22 cellular contexts compared by ENCODE assay signal in genomic region chr10:71631007-71631859, GRCh38.
DNase-seq lines count a peak whose midpoint lies in the region; ATAC-seq and TF ChIP-seq lines count a peak whose summit lies in the region.
"Had no signal": no experiment of that assay in that cellular context is flagged by ENCODE, and none has a peak within 500 bp of the region (broad histone marks: within the 10 kb centered on the region; RNA-seq: fewer than 3 reads in every experiment).

No MANE protein-coding gene starts in this region.

- CTCF ChIA-PET in HEK293 (lab: Yijun Ruan, JAX) (interaction anchor here (0.7 to 1.4 kb wide), 5 partner anchors 13 to 1759 kb away, joined by 3 to 4 read pairs (median 3); no protein-coding TSS in a partner anchor), WTC11 (lab: Charles Lee) (interaction anchor here (2.0 to 5.8 kb wide), 2 partner anchors 66 to 77 kb away, joined by 5 to 36 read pairs; no protein-coding TSS in a partner anchor)

- no peaks in the 10 kb centered on the region for H3K36me3 ChIP-seq in HEK293 (ENCODE audit: control insufficient read depth in 2 of 2, insufficient read depth in 1 of 2, low read length in 2 of 2)
- H3K36me3 ChIP-seq: lower lobe of right lung, neutrophil, thoracic aorta had no signal

- POLR2A ChIA-PET in HEK293 (lab: Yijun Ruan, JAX), result no interaction called here
- POLR2A ChIA-PET in WTC11 (lab: Charles Lee), result interaction anchor here (0.9 kb wide), 1 partner anchor 15 kb away, joined by 4 read pairs; no protein-coding TSS in a partner anchor

- peaks cover 3% of the 10 kb centered on the region; the same call in 1 of the 2 replicates for H3K4me1 ChIP-seq in HEK293 (ENCODE audit: control insufficient read depth, insufficient read depth, low read length)
- H3K4me1 ChIP-seq: foreskin keratinocyte, lower lobe of right lung had no signal

- ATAC-seq in WTC11 (peak; percentile 49), HG03342 (IDR thresholded peaks at IDR 0.05; ENCODE audit: unreplicated experiment) (no peak)
- no peak for ATAC-seq in activated T-cell treated with anti-CD3 and anti-CD28 coated beads, Interleukin-2, amount 50 U/mL, for 4 hours
- ATAC-seq: activated T-helper 17 cell treated with anti-CD3 and anti-CD28 coated beads, Interleukin-2, amount 50 U/mL, for 72 hours; foreskin keratinocyte; lower lobe of right lung; stimulated activated memory B cell treated with anti-CD40 and anti-IgM and Interleukin-4, amounts not matched to agents 10 μg/mL and 1 μg/mL and 100 μg/mL, for 72 hours had no signal

- no peaks in the 10 kb centered on the region for H3K36me3 Mint-ChIP-seq in WTC11
- no peaks in the 10 kb centered on the region for H3K36me3 Mint-ChIP-seq in activated T-cell treated with anti-CD3 and anti-CD28 coated beads, Interleukin-2, amount 50 U/mL, for 4 hours (ENCODE audit: insufficient read depth)
- H3K36me3 Mint-ChIP-seq: activated naive CD8-positive, alpha-beta T cell treated with anti-CD3 and anti-CD28 coated beads, Interleukin-2, amount 10 ng/mL, durations not matched to agents 7 days and 5 days; stimulated activated memory B cell treated with anti-CD40 and anti-IgM and Interleukin-4, amounts not matched to agents 10 μg/mL and 1 μg/mL and 100 μg/mL, for 72 hours had no signal

- H3K27ac ChIP-seq in HEK293 (ENCODE audit: extremely low read depth, low read depth, low read length), result no peak overlapping the region
- H3K27ac ChIP-seq: foreskin keratinocyte, lower lobe of right lung, neutrophil, skin epidermis, thoracic aorta had no signal

- H3K4me1 Mint-ChIP-seq in WTC11, result peaks cover 81% of the 10 kb centered on the region
- H3K4me1 Mint-ChIP-seq in activated T-cell treated with anti-CD3 and anti-CD28 coated beads, Interleukin-2, amount 50 U/mL, for 4 hours (ENCODE audit: low read depth), result no peaks in the 10 kb centered on the region
- H3K4me1 Mint-ChIP-seq: activated CD4-positive, alpha-beta T cell treated with anti-CD3 and anti-CD28 coated beads, Interleukin-2, amount 10 ng/mL, durations not matched to agents 7 days and 5 days; activated naive CD8-positive, alpha-beta T cell treated with anti-CD3 and anti-CD28 coated beads, Interleukin-2, amount 10 ng/mL, durations not matched to agents 7 days and 5 days; activated T-helper 17 cell treated with anti-CD3 and anti-CD28 coated beads, Interleukin-2, amount 50 U/mL, for 72 hours; stimulated activated memory B cell treated with anti-CD40 and anti-IgM and Interleukin-4, amounts not matched to agents 10 μg/mL and 1 μg/mL and 100 μg/mL, for 72 hours had no signal

- H3K27me3 Mint-ChIP-seq in WTC11 (ENCODE audit: low read depth), result peaks cover 67% of the 10 kb centered on the region
- H3K27me3 Mint-ChIP-seq in activated T-cell treated with anti-CD3 and anti-CD28 coated beads, Interleukin-2, amount 50 U/mL, for 4 hours (ENCODE audit: low read depth), result no peaks in the 10 kb centered on the region
- H3K27me3 Mint-ChIP-seq: activated CD4-positive, alpha-beta T cell treated with anti-CD3 and anti-CD28 coated beads, Interleukin-2, amount 10 ng/mL, durations not matched to agents 7 days and 5 days had no signal

- H3K4me3 Mint-ChIP-seq in WTC11, result no peak overlapping the region
- H3K4me3 Mint-ChIP-seq in activated T-cell treated with anti-CD3 and anti-CD28 coated beads, Interleukin-2, amount 50 U/mL, for 4 hours, result no peak overlapping the region
- H3K4me3 Mint-ChIP-seq: activated CD4-positive, alpha-beta T cell treated with anti-CD3 and anti-CD28 coated beads, Interleukin-2, amount 10 ng/mL, durations not matched to agents 7 days and 5 days; activated naive CD8-positive, alpha-beta T cell treated with anti-CD3 and anti-CD28 coated beads, Interleukin-2, amount 10 ng/mL, durations not matched to agents 7 days and 5 days; activated T-helper 17 cell treated with anti-CD3 and anti-CD28 coated beads, Interleukin-2, amount 50 U/mL, for 72 hours; stimulated activated memory B cell treated with anti-CD40 and anti-IgM and Interleukin-4, amounts not matched to agents 10 μg/mL and 1 μg/mL and 100 μg/mL, for 72 hours had no signal

- H3K27ac Mint-ChIP-seq in WTC11, result no peak overlapping the region
- H3K27ac Mint-ChIP-seq: activated CD4-positive, alpha-beta T cell treated with anti-CD3 and anti-CD28 coated beads, Interleukin-2, amount 10 ng/mL, durations not matched to agents 7 days and 5 days; activated naive CD8-positive, alpha-beta T cell treated with anti-CD3 and anti-CD28 coated beads, Interleukin-2, amount 10 ng/mL, durations not matched to agents 7 days and 5 days; activated T-helper 17 cell treated with anti-CD3 and anti-CD28 coated beads, Interleukin-2, amount 50 U/mL, for 72 hours; stimulated activated memory B cell treated with anti-CD40 and anti-IgM and Interleukin-4, amounts not matched to agents 10 μg/mL and 1 μg/mL and 100 μg/mL, for 72 hours had no signal

- H3K4me3 ChIP-seq in HEK293 (ENCODE audit: low read depth, low read length), result no peak overlapping the region
- H3K4me3 ChIP-seq: lower lobe of right lung, skin epidermis, thoracic aorta had no signal

- H3K9me3 Mint-ChIP-seq in WTC11, result no peaks in the 10 kb centered on the region
- no peaks in the 10 kb centered on the region for H3K9me3 Mint-ChIP-seq in activated T-cell treated with anti-CD3 and anti-CD28 coated beads, Interleukin-2, amount 50 U/mL, for 4 hours
- H3K9me3 Mint-ChIP-seq: activated CD4-positive, alpha-beta T cell treated with anti-CD3 and anti-CD28 coated beads, Interleukin-2, amount 10 ng/mL, durations not matched to agents 7 days and 5 days; activated naive CD8-positive, alpha-beta T cell treated with anti-CD3 and anti-CD28 coated beads, Interleukin-2, amount 10 ng/mL, durations not matched to agents 7 days and 5 days; activated T-helper 17 cell treated with anti-CD3 and anti-CD28 coated beads, Interleukin-2, amount 50 U/mL, for 72 hours; stimulated activated memory B cell treated with anti-CD40 and anti-IgM and Interleukin-4, amounts not matched to agents 10 μg/mL and 1 μg/mL and 100 μg/mL, for 72 hours had no signal

- TF ChIP-seq CTCF in HEK293 (tag by site-specific recombination; IDR thresholded peaks at IDR 0.05) (no peak), WTC11 (IDR thresholded peaks at IDR 0.05) (no peak)

- DNase-seq in ELF-1 (ENCODE audit: low read depth, low spot score) (peak; percentile 76), WTC11 (ENCODE audit: low spot score) (peak; percentile 55), iPS-NIHi7 (ENCODE audit: extremely low spot score) (peak; percentile 70), Ammon's horn (ENCODE audit: low spot score) (no peak)
- DNase-seq in activated T-cell treated with anti-CD3 and anti-CD28 coated beads, Interleukin-2, amount 50 U/mL, for 4 hours, result no peak
- DNase-seq: activated CD4-positive, alpha-beta T cell treated with anti-CD3 and anti-CD28 coated beads, Interleukin-2, amount 10 ng/mL, durations not matched to agents 7 days and 5 days; activated naive CD8-positive, alpha-beta T cell treated with anti-CD3 and anti-CD28 coated beads, Interleukin-2, amount 10 ng/mL, durations not matched to agents 7 days and 5 days; cerebellar nuclear complex; foreskin keratinocyte; hippocampal formation; lower lobe of right lung; NCI-H2081; NCI-H510A treated with DMSO at 0.1 percent for 48 hours; SHP77 treated with DMSO at 0.1 percent for 48 hours; T-helper 1 cell had no signal

- H3K9me3 ChIP-seq in HEK293 (ENCODE audit: control insufficient read depth, insufficient read depth, low read depth, low read length), result no peaks in the 10 kb centered on the region
- H3K9me3 ChIP-seq: lower lobe of right lung, neutrophil, thoracic aorta had no signal

TF ChIP-seq in HEK293, 187 proteins besides CTCF, POLR2A, EP300 and RAD21 (continues in another document):
- no peak for TF ChIP-seq ZNF654 (tag by site-specific recombination; IDR thresholded peaks at IDR 0.05; ENCODE audit: low read depth)
- TF ChIP-seq ZNF132 (tag by site-specific recombination; IDR thresholded peaks at IDR 0.05; ENCODE audit: borderline replicate concordance), result no peak
- no peak for TF ChIP-seq ZNF621 (tag by site-specific recombination; IDR thresholded peaks at IDR 0.05)
- TF ChIP-seq ZNF776 (tag by site-specific recombination; IDR thresholded peaks at IDR 0.05; ENCODE audit: borderline replicate concordance), result no peak
- no peak for TF ChIP-seq BCL6B (tag by site-specific recombination; IDR thresholded peaks at IDR 0.05)
- no peak for TF ChIP-seq ZNF37A (tag by site-specific recombination; IDR thresholded peaks at IDR 0.05)

TF ChIP-seq in WTC11, 78 proteins besides CTCF, POLR2A, EP300 and RAD21:
- TF ChIP-seq ZNF121 (CRISPR knock-in tag; IDR thresholded peaks at IDR 0.05) (peak; percentile 91), GTF2I (CRISPR knock-in tag; conservative IDR thresholded peaks at IDR 0.05) (no peak), ZNF263 (CRISPR knock-in tag; IDR thresholded peaks at IDR 0.05; ENCODE audit: low read depth) (0 out of 2 replicates have a peak, but pooled peaks have one; percentile 16)

Comparison
In these comparisons a context has a peak if more than half of its experiments do, and no peak if none do; other contexts are left out.
1. DNase-seq: peak in ELF-1 (single experiment), WTC11 (single experiment) and iPS-NIHi7 (single experiment); none in Ammon's horn (single experiment) and activated T-cell treated with anti-CD3 and anti-CD28 coated beads, Interleukin-2, amount 50 U/mL, for 4 hours (single experiment).